In the genomic region with DNA sequence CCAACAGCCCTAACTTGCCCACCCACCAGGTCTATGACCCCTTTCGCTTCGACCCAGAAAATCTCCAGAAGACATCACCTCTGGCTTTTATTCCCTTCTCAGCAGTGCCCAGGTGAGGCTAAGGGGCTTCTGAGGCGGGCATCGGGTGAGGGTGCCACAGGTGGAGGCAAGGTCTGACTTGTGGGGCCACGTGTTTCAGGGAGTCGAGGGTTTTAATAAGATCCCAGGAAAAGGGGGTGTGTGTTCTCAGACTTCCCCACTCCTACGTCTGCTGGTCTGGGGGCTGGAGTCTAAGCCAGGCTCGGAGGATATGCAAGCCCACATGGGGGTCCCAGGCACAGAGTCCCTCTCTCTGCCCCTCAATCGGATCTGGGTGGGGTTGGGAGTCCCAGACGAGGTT, we compare ENCODE assay signal across 18 cellular contexts. TPM values are rescaled to one million over a fixed set of nuclear protein-coding genes. Genes with fewer than 3 reads are reported as not detected.
DNase-seq lines count a peak whose midpoint lies in the region; ATAC-seq and TF ChIP-seq lines count a peak whose summit lies in the region.
"Had no signal": no experiment of that assay in that cellular context is flagged by ENCODE, and none has a peak within 500 bp of the region (broad histone marks: within the 10 kb centered on the region; RNA-seq: fewer than 3 reads in every experiment).

No MANE protein-coding gene starts in this region.

- peaks cover 17% of the 10 kb centered on the region for H3K27me3 Mint-ChIP-seq in stimulated activated naive CD8-positive, alpha-beta T cell treated with anti-CD3 and anti-CD28 coated beads, Interleukin-15, Interleukin-2, amounts not matched to agents 100 ng/mL and 50 ng/mL, for 24 hours
- H3K27me3 Mint-ChIP-seq: type B pancreatic cell had no signal

- peak overlapping the region; percentile 29 for H3K4me3 ChIP-seq in NT2/D1 (ENCODE audit: insufficient read length, low read depth)
- H3K4me3 ChIP-seq in iPS-18c (ENCODE audit: insufficient read depth, low read depth, low read length), result peak overlapping the region; percentile 55; the same call in 1 of the 2 replicates
- no peak overlapping the region for H3K4me3 ChIP-seq in thyroid gland (replicated peaks in 1 of 3)
- no peak overlapping the region for H3K4me3 ChIP-seq in brain microvascular endothelial cell (ENCODE audit: low read depth, low read length)
- H3K4me3 ChIP-seq: SJSA1 had no signal

- peaks cover 4% of the 10 kb centered on the region for H3K27me3 ChIP-seq in NT2/D1 (ENCODE audit: insufficient read depth, insufficient read length)
- H3K27me3 ChIP-seq in thyroid gland, result peaks cover 6% of the 10 kb centered on the region
- H3K27me3 ChIP-seq in brain microvascular endothelial cell (replicated peaks), result no peaks in the 10 kb centered on the region
- H3K27me3 ChIP-seq: foreskin keratinocyte, Peyer's patch had no signal

- intact Hi-C loops in thyroid gland (cut with DNase I), result no loop called here

- H3K27ac Mint-ChIP-seq in stimulated activated naive CD8-positive, alpha-beta T cell treated with anti-CD3 and anti-CD28 coated beads, Interleukin-15, Interleukin-2, amounts not matched to agents 100 ng/mL and 50 ng/mL, for 24 hours, result no peak overlapping the region
- H3K27ac Mint-ChIP-seq: H9; natural killer cell treated with Interleukin-12 subunit alpha and Interleukin-12 subunit beta and Interleukin-15 and Interleukin-18, amount 100 ng/mL, for 72 hours; type B pancreatic cell had no signal

- no peak for DNase-seq in stimulated activated naive CD8-positive, alpha-beta T cell treated with anti-CD3 and anti-CD28 coated beads, Interleukin-15, Interleukin-2, amounts not matched to agents 100 U/mL and 50 U/mL, for 24 hours
- no peak for DNase-seq in NT2/D1 (ENCODE audit: low read depth, low spot score)
- DNase-seq in thyroid gland, result no peak
- DNase-seq in stimulated activated CD4-positive, alpha-beta T cell treated with anti-CD3 and anti-CD28 coated beads, Interleukin-15, amount 100 ng/mL, for 24 hours, result no peak
- DNase-seq in brain microvascular endothelial cell, result no peak
- DNase-seq in AML-193 (lab: John Stamatoyannopoulos, UW), result no peak
- DNase-seq: mesenchymal stem cell had no signal

- H3K9me3 ChIP-seq in NT2/D1 (ENCODE audit: insufficient read depth, low read length), result no peaks in the 10 kb centered on the region
- no peaks in the 10 kb centered on the region for H3K9me3 ChIP-seq in iPS-18c (ENCODE audit: control insufficient read depth, insufficient read depth, low read length)
- H3K9me3 ChIP-seq in thyroid gland, result no peaks in the 10 kb centered on the region
- H3K9me3 ChIP-seq: Peyer's patch, SJSA1 had no signal

- peaks cover 3% of the 10 kb centered on the region for H3K4me1 Mint-ChIP-seq in stimulated activated naive CD8-positive, alpha-beta T cell treated with anti-CD3 and anti-CD28 coated beads, Interleukin-15, Interleukin-2, amounts not matched to agents 100 ng/mL and 50 ng/mL, for 24 hours (ENCODE audit: low read depth)
- H3K4me1 Mint-ChIP-seq: H9 had no signal

- peak overlapping the region; percentile 52 for H3K9ac ChIP-seq in NT2/D1 (ENCODE audit: insufficient read length, low read depth)

- no peak for ATAC-seq in stimulated activated naive CD8-positive, alpha-beta T cell treated with anti-CD3 and anti-CD28 coated beads, Interleukin-15, Interleukin-2, amounts not matched to agents 100 U/mL and 50 U/mL, for 24 hours

- no peak for TF ChIP-seq POLR2A in thyroid gland (IDR thresholded peaks at IDR 0.05)

- no peaks in the 10 kb centered on the region for H3K4me1 ChIP-seq in NT2/D1 (ENCODE audit: insufficient read depth, insufficient read length)
- H3K4me1 ChIP-seq in thyroid gland, result peaks cover 0 to 4% of the 10 kb centered on the region in 2 donors
- H3K4me1 ChIP-seq: foreskin keratinocyte, Peyer's patch, SJSA1 had no signal

- H3K4me3 Mint-ChIP-seq in stimulated activated naive CD8-positive, alpha-beta T cell treated with anti-CD3 and anti-CD28 coated beads, Interleukin-15, Interleukin-2, amounts not matched to agents 100 ng/mL and 50 ng/mL, for 24 hours, result peak overlapping the region; percentile 60
- H3K4me3 Mint-ChIP-seq: natural killer cell treated with Interleukin-12 subunit alpha and Interleukin-12 subunit beta and Interleukin-15 and Interleukin-18, amount 100 ng/mL, for 72 hours; type B pancreatic cell had no signal

- no peaks in the 10 kb centered on the region for H3K36me3 Mint-ChIP-seq in stimulated activated naive CD8-positive, alpha-beta T cell treated with anti-CD3 and anti-CD28 coated beads, Interleukin-15, Interleukin-2, amounts not matched to agents 100 ng/mL and 50 ng/mL, for 24 hours (ENCODE audit: low read depth)
- H3K36me3 Mint-ChIP-seq: natural killer cell treated with Interleukin-12 subunit alpha and Interleukin-12 subunit beta and Interleukin-15 and Interleukin-18, amount 100 ng/mL, for 72 hours; type B pancreatic cell had no signal

- in situ Hi-C loops in brain microvascular endothelial cell (cut with HindIII; ENCODE audit: low pct_ligation_motif_present, low sequenced_read_pairs), result no loop called here

- H3K27ac ChIP-seq in thyroid gland, result no peak overlapping the region
- H3K27ac ChIP-seq in brain microvascular endothelial cell, result no peak overlapping the region
- H3K27ac ChIP-seq: foreskin keratinocyte, Peyer's patch, SJSA1 had no signal

- TF ChIP-seq CTCF in thyroid gland (IDR thresholded peaks at IDR 0.05), result no peak
- TF ChIP-seq CTCF in brain microvascular endothelial cell (IDR thresholded peaks at IDR 0.05; ENCODE audit: low read depth, low read length, missing control alignments), result no peak

- H3K9me3 Mint-ChIP-seq in stimulated activated naive CD8-positive, alpha-beta T cell treated with anti-CD3 and anti-CD28 coated beads, Interleukin-15, Interleukin-2, amounts not matched to agents 100 ng/mL and 50 ng/mL, for 24 hours, result no peaks in the 10 kb centered on the region
- H3K9me3 Mint-ChIP-seq: natural killer cell treated with Interleukin-12 subunit alpha and Interleukin-12 subunit beta and Interleukin-15 and Interleukin-18, amount 100 ng/mL, for 72 hours had no signal

- 46 to 52% methylated on average over 8 of the region's 10 CpGs for WGBS in thyroid gland, 2 donors

- H3K36me3 ChIP-seq in NT2/D1 (ENCODE audit: insufficient read depth, insufficient read length, low read length) (no peaks in the 10 kb centered on the region), thyroid gland (no peaks in the 10 kb centered on the region), brain microvascular endothelial cell (replicated peaks) (no peaks in the 10 kb centered on the region)
- H3K36me3 ChIP-seq: Peyer's patch, SJSA1 had no signal

RNA-seq across cellular contexts. Expression of a gene that starts 30.9 kb away (rescaled TPM):
- total RNA-seq in thyroid gland, result not detected
- total RNA-seq: epithelial cell of proximal tubule; foreskin keratinocyte; H9; kidney epithelial cell; natural killer cell treated with Interleukin-12 subunit alpha and Interleukin-12 subunit beta and Interleukin-15 and Interleukin-18, amount 100 ng/mL, for 72 hours; Peyer's patch; posterior vena cava; SJSA1 had no signal

RNA-seq across cellular contexts. Expression of a gene that starts 56.6 kb away (rescaled TPM):
- under 1 TPM in 2 of 4 donors, not detected in 2; 0.33 to 0.59 TPM for total RNA-seq in thyroid gland
- total RNA-seq: epithelial cell of proximal tubule, H9, kidney epithelial cell, SJSA1 had no signal

Comparison
In these comparisons a context has a peak if more than half of its experiments do, and no peak if none do; other contexts are left out.
1. H3K4me3 ChIP-seq: peak in NT2/D1 (single experiment) and iPS-18c (single experiment); none in thyroid gland (0 of 3) and brain microvascular endothelial cell (single experiment).